8 cellular contexts compared by ENCODE assay signal in the genomic region with DNA sequence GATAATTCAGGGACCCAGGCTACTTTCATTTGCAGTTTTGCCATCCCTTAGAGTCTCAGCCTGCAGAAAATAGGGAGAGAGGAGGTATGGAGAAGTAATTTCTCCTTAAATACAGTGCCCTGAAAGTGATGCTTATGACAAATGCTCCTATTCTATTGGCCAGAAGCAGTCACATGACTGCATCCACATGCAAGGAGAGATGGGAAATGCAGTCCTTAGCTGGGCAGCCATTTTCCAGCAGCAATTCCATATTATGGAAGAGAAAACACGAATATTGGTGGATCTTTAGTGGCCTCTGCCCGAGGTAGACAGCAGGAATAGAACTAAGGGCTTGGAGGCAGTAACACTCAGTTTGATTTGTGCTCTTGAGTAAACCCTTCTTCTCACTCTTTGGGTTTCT. TPM values are rescaled to one million over a fixed set of nuclear protein-coding genes. Genes with fewer than 3 reads are reported as not detected.
A peak's percentile ranks its signal among the peaks of the same experiment; 100 is the strongest.
DNase-seq lines count a peak whose midpoint lies in the region; ATAC-seq and TF ChIP-seq lines count a peak whose summit lies in the region.

No MANE protein-coding gene starts in this region.

- no peak overlapping the region for H3K27ac ChIP-seq in gastroesophageal sphincter
- no peak overlapping the region for H3K27ac ChIP-seq in stomach

- peaks cover 6% of the 10 kb centered on the region for H3K9me3 ChIP-seq in adipocyte (ENCODE audit: control insufficient read depth, low read length)
- peaks cover 0 to 11% (median 0%) of the 10 kb centered on the region in 3 donors for H3K9me3 ChIP-seq in gastroesophageal sphincter
- peaks cover 0 to 4% (median 0%) of the 10 kb centered on the region in 4 donors for H3K9me3 ChIP-seq in stomach

- H3K27me3 ChIP-seq in adipocyte (replicated peaks; ENCODE audit: control insufficient read depth, insufficient read depth, low read length) (no peaks in the 10 kb centered on the region), gastroesophageal sphincter (peaks cover 18% of the 10 kb centered on the region), stomach (no peaks in the 10 kb centered on the region)

- ATAC-seq in gastroesophageal sphincter: no peak

- H3K36me3 ChIP-seq in adipocyte (ENCODE audit: control insufficient read depth, insufficient read depth, low read length, severe bottlenecking) (no peaks in the 10 kb centered on the region), gastroesophageal sphincter (no peaks in the 10 kb centered on the region), stomach (no peaks in the 10 kb centered on the region)

- WGBS in gastroesophageal sphincter (ENCODE audit: low coverage in 1 of 2), 2 donors: 32 to 60% methylated on average over 1 to 2 of the region's 2 CpGs
- WGBS in stomach, 5 donors: 23 to 46% (median 39%) methylated on average over 2 of the region's 2 CpGs

- no peak overlapping the region for H3K4me3 ChIP-seq in LNCaP clone FGC (ENCODE audit: low read depth, low read length)
- no peak overlapping the region for H3K4me3 ChIP-seq in adipocyte (ENCODE audit: low read length)
- H3K4me3 ChIP-seq in gastroesophageal sphincter: no peak overlapping the region
- no peak overlapping the region for H3K4me3 ChIP-seq in stomach

- H3K9ac ChIP-seq in adipocyte (ENCODE audit: low read length): no peak overlapping the region

- TF ChIP-seq EP300 in gastroesophageal sphincter (IDR thresholded peaks at IDR 0.05): no peak
- TF ChIP-seq EP300 in stomach (IDR thresholded peaks at IDR 0.05): no peak

- H3K4me1 ChIP-seq in adipocyte (ENCODE audit: control insufficient read depth, insufficient read depth, low read length) (no peaks in the 10 kb centered on the region), gastroesophageal sphincter (no peaks in the 10 kb centered on the region), stomach (no peaks in the 10 kb centered on the region)

- intact Hi-C loops in stomach (cut with DNase I; ENCODE audit: low total_unique reads): no loop called here

- in situ Hi-C loops in GM13977 (cut with MboI; ENCODE audit: low pct_unique_long_range_greater_than_20kb, low sequenced_read_pairs, unreplicated experiment): no loop called here

- TF ChIP-seq CTCF in LNCaP clone FGC (IDR thresholded peaks at IDR 0.05; ENCODE audit: control insufficient read depth, extremely low read depth, insufficient read depth) (no peak), GM13977 (IDR thresholded peaks at IDR 0.05; ENCODE audit: extremely low read depth, insufficient read depth, missing control alignments) (no peak), gastroesophageal sphincter (IDR thresholded peaks at IDR 0.05) (no peak), stomach (IDR thresholded peaks at IDR 0.05) (no peak)

- TF ChIP-seq POLR2A in gastroesophageal sphincter (IDR thresholded peaks at IDR 0.05) (no peak), stomach (IDR thresholded peaks at IDR 0.05) (no peak)

- DNase-seq in DMS 273 (lab: John Stamatoyannopoulos, UW; ENCODE audit: unreplicated experiment) (peak; percentile 72), LNCaP clone FGC (ENCODE audit: low read depth) (peak; percentile 36), adipocyte (ENCODE audit: low read depth) (peak; percentile 66), lung microvascular endothelial cell (ENCODE audit: low read depth in 2 of 2) (peak; percentile 81 to 85), GM13977 (ENCODE audit: low spot score) (no peak), midbrain (lab: John Stamatoyannopoulos, UW) (no peak), stomach (no peak)

RNA-seq across cellular contexts. Expression of a gene that starts 39.4 kb away (rescaled TPM):
- 0.22 TPM in 1 of 2 replicates, not detected in the other for total RNA-seq in lung microvascular endothelial cell
- 1 to 10 TPM; 2.3 to 7.8 (median 5.7) TPM for total RNA-seq in gastroesophageal sphincter
- 100 to 1,000 TPM in 1 of 5 donors, 1 to 10 TPM in 4; 2.2 to 130 (median 4.4) TPM for total RNA-seq in stomach
- polyA plus RNA-seq in stomach: 1 to 10 TPM; 1.7 to 3.7 (median 3.6) TPM

RNA-seq across cellular contexts. Expression of a gene that starts 44.7 kb away (rescaled TPM):
- 2.2 and 3.0 TPM in 2 replicates for total RNA-seq in lung microvascular endothelial cell
- total RNA-seq in gastroesophageal sphincter: 1 to 10 TPM in 2 of 4 donors, under 1 TPM in 1, not detected in 1; 0.78 to 5.8 (median 1.7) TPM
- total RNA-seq in stomach: 10 to 100 TPM in 4 of 5 donors, 1 to 10 TPM in 1; 8.8 to 71.3 (median 43.0) TPM
- polyA plus RNA-seq in stomach: 10 to 100 TPM; 19.9 to 23.6 (median 20.2) TPM

Comparison
In these comparisons a context has a peak if more than half of its experiments do, and no peak if none do; other contexts are left out.
1. DNase-seq: peak in DMS 273 (single experiment), LNCaP clone FGC (single experiment), adipocyte (single experiment) and lung microvascular endothelial cell (2 of 2); none in GM13977 (single experiment), midbrain (single experiment) and stomach (single experiment).